ENCODE assay signal across 24 cellular contexts in the genomic region with DNA sequence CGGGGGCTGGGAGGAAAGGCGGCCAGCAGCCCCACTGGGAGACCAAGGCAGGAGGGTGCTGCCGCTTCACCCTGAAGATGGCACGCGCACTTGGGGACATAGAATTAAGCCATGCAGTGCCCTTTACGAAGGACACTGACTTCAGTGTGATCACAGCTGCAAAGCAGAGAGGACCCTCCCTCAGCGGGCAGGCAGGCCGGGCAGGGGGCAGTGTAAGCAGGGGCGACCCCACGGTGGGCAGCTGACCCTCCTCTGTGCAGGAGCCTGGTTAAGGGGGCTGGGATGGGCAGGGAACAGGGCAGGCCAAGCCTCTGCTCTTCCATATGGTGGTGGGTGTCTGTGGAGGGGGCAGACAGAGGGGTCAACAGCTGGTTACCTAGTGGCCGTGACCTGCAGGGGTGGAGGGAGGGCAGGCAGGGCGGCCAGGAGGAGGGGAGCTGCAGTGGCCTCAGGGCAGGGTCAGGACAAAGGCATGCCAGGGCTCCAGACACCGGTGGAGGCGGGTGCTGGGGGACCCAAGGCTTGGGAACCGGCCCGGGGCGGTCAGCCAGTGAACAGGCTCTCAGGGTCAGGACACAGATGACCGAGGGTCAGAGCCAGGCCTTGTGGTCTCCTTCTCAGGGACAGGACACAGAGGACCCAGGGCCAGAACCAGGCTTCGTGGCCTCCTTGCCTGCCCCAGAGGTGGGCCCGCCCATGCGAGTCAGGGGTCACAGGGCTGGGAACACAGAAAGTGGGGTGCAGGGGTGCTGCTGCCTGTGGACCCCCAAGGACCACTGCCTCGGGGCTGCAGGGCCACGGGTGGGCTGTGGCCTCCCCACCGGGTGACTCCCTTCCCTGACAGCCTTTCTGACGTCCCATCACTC. TPM values are rescaled to one million over a fixed set of nuclear protein-coding genes. Genes with fewer than 3 reads are reported as not detected.
"Had no signal": no experiment of that assay in that cellular context is flagged by ENCODE, and none has a peak within 500 bp of the region (broad histone marks: within the 10 kb centered on the region; RNA-seq: fewer than 3 reads in every experiment).

No MANE protein-coding gene starts in this region.

- H3K27ac ChIP-seq: adrenal gland, ascending aorta, colonic mucosa, dorsolateral prefrontal cortex, esophagus squamous epithelium, gastroesophageal sphincter, transverse colon had no signal

- FAIRE-seq: small intestine had no signal

- H3K27ac Mint-ChIP-seq: activated CD4-positive, alpha-beta T cell treated with anti-CD3 and anti-CD28 coated beads for 36 hours; mesothelial cell of epicardium; stimulated activated effector memory CD8-positive, alpha-beta T cell treated with anti-CD3 and anti-CD28 coated beads, Interleukin-12 subunit alpha, Interleukin-12 subunit beta, amount 100 ng/mL, for 72 hours; T-cell; WTC11 had no signal

- ATAC-seq: activated CD4-positive, alpha-beta T cell treated with anti-CD3 and anti-CD28 coated beads for 36 hours; activated naive CD4-positive, alpha-beta T cell treated with anti-CD3 and anti-CD28 coated beads, Interleukin-2, amount 50 U/mL, for 72 hours; gastroesophageal sphincter; left ventricle myocardium superior; naive thymus-derived CD8-positive, alpha-beta T cell; sciatic nerve; stimulated activated effector memory CD8-positive, alpha-beta T cell treated with anti-CD3 and anti-CD28 coated beads, Interleukin-12 subunit alpha, Interleukin-12 subunit beta, amount 100 ng/mL, for 72 hours; T-cell; WTC11 had no signal

- H3K4me1 ChIP-seq: colonic mucosa had no signal

- H3K4me1 Mint-ChIP-seq: activated CD4-positive, alpha-beta T cell treated with anti-CD3 and anti-CD28 coated beads for 36 hours; stimulated activated effector memory CD8-positive, alpha-beta T cell treated with anti-CD3 and anti-CD28 coated beads, Interleukin-12 subunit alpha, Interleukin-12 subunit beta, amount 100 ng/mL, for 72 hours had no signal

- H3K4me3 Mint-ChIP-seq: activated CD4-positive, alpha-beta T cell treated with anti-CD3 and anti-CD28 coated beads for 36 hours; mesothelial cell of epicardium had no signal

- H3K9me3 Mint-ChIP-seq: activated naive CD4-positive, alpha-beta T cell treated with anti-CD3 and anti-CD28 coated beads, Interleukin-2, amount 50 U/mL, for 72 hours; mesothelial cell of epicardium; naive thymus-derived CD8-positive, alpha-beta T cell; stimulated activated effector memory CD8-positive, alpha-beta T cell treated with anti-CD3 and anti-CD28 coated beads, Interleukin-12 subunit alpha, Interleukin-12 subunit beta, amount 100 ng/mL, for 72 hours; T-cell; WTC11 had no signal

- H3K36me3 ChIP-seq: adrenal gland, ascending aorta, colonic mucosa, esophagus squamous epithelium, transverse colon had no signal

- DNase-seq: activated CD4-positive, alpha-beta T cell treated with anti-CD3 and anti-CD28 coated beads for 36 hours; activated CD4-positive, alpha-beta T cell treated with anti-CD3 and anti-CD28 coated beads, Interleukin-2, amount 50 U/mL, for 4 hours; activated gamma-delta T cell; colonic mucosa; dorsolateral prefrontal cortex; esophagus squamous epithelium; head of caudate nucleus; hypothalamus; left ventricle myocardium superior; mammary epithelial cell; naive thymus-derived CD8-positive, alpha-beta T cell; small intestine; stimulated activated CD4-positive, alpha-beta T cell treated with anti-CD3 and anti-CD28 coated beads, Interleukin-2, amount 100 ng/mL, for 24 hours; T-cell; T-helper 9 cell; transverse colon had no signal

- H3K9me3 ChIP-seq: adrenal gland, ascending aorta, colonic mucosa, esophagus squamous epithelium, gastroesophageal sphincter, transverse colon had no signal

- H3K27me3 Mint-ChIP-seq: T-cell had no signal

- H3K4me3 ChIP-seq: adrenal gland, ascending aorta, colonic mucosa, dorsolateral prefrontal cortex, gastroesophageal sphincter had no signal

- H3K36me3 Mint-ChIP-seq: activated naive CD4-positive, alpha-beta T cell treated with anti-CD3 and anti-CD28 coated beads, Interleukin-2, amount 50 U/mL, for 72 hours; mesothelial cell of epicardium; naive thymus-derived CD8-positive, alpha-beta T cell; stimulated activated effector memory CD8-positive, alpha-beta T cell treated with anti-CD3 and anti-CD28 coated beads, Interleukin-12 subunit alpha, Interleukin-12 subunit beta, amount 100 ng/mL, for 72 hours; T-cell; WTC11 had no signal

RNA-seq across cellular contexts. Expression of gene LRRC56, which starts 16.0 kb away (rescaled TPM):
- total RNA-seq: ascending aorta had no signal
